In genomic region chr5:78597068-78597857, GRCh38 we compare ENCODE assay signal across 13 cellular contexts. TPM values are rescaled to one million over a fixed set of nuclear protein-coding genes. Genes with fewer than 3 reads are reported as not detected.
DNase-seq lines count a peak whose midpoint lies in the region; ATAC-seq, FAIRE-seq and TF ChIP-seq lines count a peak whose summit lies in the region.
"Had no signal": no experiment of that assay in that cellular context is flagged by ENCODE, and none has a peak within 500 bp of the region (broad histone marks: within the 10 kb centered on the region; RNA-seq: fewer than 3 reads in every experiment).

No MANE protein-coding gene starts in this region.

- H3K4me3 ChIP-seq in A549 (no peak overlapping the region), bronchial epithelial cell (ENCODE audit: low read depth, low read length) (no peak overlapping the region)

- H3K27ac ChIP-seq in A549: peak overlapping the region; percentile 92 to 97
- H3K27ac ChIP-seq: VCaP had no signal

- WGBS in A549 (ENCODE audit: missing lambda C conversion rate): 24% methylated on average over 5 of the region's 5 CpGs

- TF ChIP-seq EP300 in A549 (IDR thresholded peaks at IDR 0.05): no peak

- TF ChIP-seq POLR2A in A549 (IDR thresholded peaks at IDR 0.05; ENCODE audit: low read length): no peak

- CTCF ChIA-PET in A549 (lab: Yijun Ruan, JAX): interaction anchor here (0.7 to 1.1 kb wide), 2 partner anchors 16 to 60 kb away, joined by 3 to 4 read pairs; no protein-coding TSS in a partner anchor

- no peaks in the 10 kb centered on the region for H3K9me3 ChIP-seq in A549

- POLR2A ChIA-PET in A549 (lab: Yijun Ruan, JAX): no interaction called here

- TF ChIP-seq RAD21 in A549 (conservative IDR thresholded peaks at IDR 0.05 in 1 of 2, IDR thresholded peaks at IDR 0.05 in 1 of 2): no peak

- TF ChIP-seq CTCF in A549 (IDR thresholded peaks at IDR 0.05): no peak
- no peak for TF ChIP-seq CTCF in bronchial epithelial cell (IDR thresholded peaks at IDR 0.05; ENCODE audit: insufficient read depth, low read length, severe bottlenecking)

- DNase-seq in A549 (ENCODE audit: low read depth in 1 of 2, low spot score in 1 of 2) (peak; percentile 55 to 82), LHCN-M2 (ENCODE audit: low read depth) (peak; percentile 83), bronchial epithelial cell (ENCODE audit: low read depth) (peak; percentile 89), left lobe of liver (ENCODE audit: low spot score) (no peak), COR-L47 (lab: John Stamatoyannopoulos, UW) (no peak), NCI-H524 treated with DMSO at 0.1 percent for 48 hours (lab: John Stamatoyannopoulos, UW) (no peak)
- no peak for DNase-seq in activated T-cell treated with anti-CD3 and anti-CD28 coated beads, Interleukin-2, amount 50 U/mL, for 48 hours
- DNase-seq: AML-193; NCI-H146; stimulated activated CD4-positive, alpha-beta T cell treated with anti-CD3 and anti-CD28 coated beads, Interleukin-2, amount 100 ng/mL, for 48 hours had no signal

- H3K36me3 ChIP-seq in bronchial epithelial cell (ENCODE audit: control insufficient read depth, insufficient read depth, low read length): no peaks in the 10 kb centered on the region

- ATAC-seq in A549 (peak in 1 of 2 experiments; percentile 3; a peak in 1 of 6 replicates), left lobe of liver (peak; percentile 13), HG03354 (IDR thresholded peaks at IDR 0.05; ENCODE audit: poor library complexity, severe bottlenecking, unreplicated experiment) (no peak)

- FAIRE-seq in A549 (lab: Jason Lieb, UNC) (peak; percentile 61), bronchial epithelial cell (lab: Jason Lieb, UNC) (no peak)
- FAIRE-seq: colon had no signal

- peak overlapping the region; percentile 77 for H3K4me2 ChIP-seq in A549

- H3K4me1 ChIP-seq in A549: peaks cover 97% of the 10 kb centered on the region

- H3K27me3 ChIP-seq in bronchial epithelial cell (ENCODE audit: control insufficient read depth, insufficient read depth, low read length): no peaks in the 10 kb centered on the region

TF ChIP-seq in A549, 52 proteins besides CTCF, POLR2A, EP300 and RAD21:
- TF ChIP-seq NR3C1 (IDR thresholded peaks at IDR 0.05): no peak
- peak; percentile 54; the same call in 1 of the 2 replicates for TF ChIP-seq JUNB (IDR thresholded peaks at IDR 0.05)
- no peak for TF ChIP-seq JUN (IDR thresholded peaks at IDR 0.05)
- TF ChIP-seq PBX3 (IDR thresholded peaks at IDR 0.05): no peak
- no peak for TF ChIP-seq BHLHE40 (IDR thresholded peaks at IDR 0.05; ENCODE audit: low read depth, low read length)
- no peak for TF ChIP-seq ELK1 (IDR thresholded peaks at IDR 0.05; ENCODE audit: low read depth, low read length)
- no peak for TF ChIP-seq RARB (CRISPR knock-in tag; IDR thresholded peaks at IDR 0.05)
- no peak; the same call in 1 of the 2 replicates for TF ChIP-seq ZSCAN20 (CRISPR knock-in tag; IDR thresholded peaks at IDR 0.05)
- no peak for TF ChIP-seq CEBPB (IDR thresholded peaks at IDR 0.05)
- TF ChIP-seq ZFP36 (IDR thresholded peaks at IDR 0.05; ENCODE audit: borderline replicate concordance, partially characterized antibody): no peak
- TF ChIP-seq TFCP2L1 (CRISPR knock-in tag; IDR thresholded peaks at IDR 0.05): no peak
- no peak; the same call in 1 of the 2 replicates for TF ChIP-seq FOSB (CRISPR knock-in tag; IDR thresholded peaks at IDR 0.05)
- TF ChIP-seq HOXB13 (CRISPR knock-in tag; IDR thresholded peaks at IDR 0.05; ENCODE audit: low read depth): no peak
- 0 out of 2 replicates have a peak, but pooled peaks have one; percentile 69 for TF ChIP-seq ATOH8 (CRISPR knock-in tag; IDR thresholded peaks at IDR 0.05; ENCODE audit: low read depth)
- TF ChIP-seq MAX (IDR thresholded peaks at IDR 0.05): peak; percentile 1; the same call in 1 of the 2 replicates
- no peak for TF ChIP-seq HES2 (IDR thresholded peaks at IDR 0.05)
- no peak for TF ChIP-seq ZC3H11A (IDR thresholded peaks at IDR 0.05)
- no peak for TF ChIP-seq ESRRA (IDR thresholded peaks at IDR 0.05; ENCODE audit: borderline replicate concordance, low read length)
- TF ChIP-seq FOSL2 (IDR thresholded peaks at IDR 0.05): peak; percentile 49
- TF ChIP-seq FOSL2 (CRISPR knock-in tag; IDR thresholded peaks at IDR 0.05): peak; percentile 81
- no peak for TF ChIP-seq POLR2AphosphoS2 (conservative IDR thresholded peaks at IDR 0.05; ENCODE audit: low read length)
- no peak for TF ChIP-seq RFX5 (IDR thresholded peaks at IDR 0.05)
- no peak for TF ChIP-seq CHD4 (IDR thresholded peaks at IDR 0.05; ENCODE audit: borderline replicate concordance)
- TF ChIP-seq HEYL (CRISPR knock-in tag; IDR thresholded peaks at IDR 0.05): no peak
- TF ChIP-seq MAFK (IDR thresholded peaks at IDR 0.05; ENCODE audit: partially characterized antibody): peak; percentile 49

RNA-seq across cellular contexts. Expression of gene LHFPL2, which starts 51.3 kb away (rescaled TPM):
- polyA plus RNA-seq in A549 (2011; rRNA removed): 24.9 and 32.2 TPM in 2 replicates
- polyA plus RNA-seq in A549 (2012; cell fraction: cytosol; rRNA removed): 9.8 and 16.2 TPM in 2 replicates
- polyA plus RNA-seq in A549 (2012; cell fraction: nucleus; rRNA removed): 17.8 and 26.0 TPM in 2 replicates
- polyA plus RNA-seq in A549 (2017; fragmentation: RNase III; extraction: RNeasy Plus Mini Kit Qiagen cat#74134 plus additional on column Dnase treatment): 33.4 to 44.3 TPM (median 41.7 TPM) in 3 replicates
- polyA minus RNA-seq in A549 (2011; rRNA and poly(A)+ RNA removed): 36.3 and 39.2 TPM in 2 replicates
- 97.3 and 104 TPM in 2 replicates for total RNA-seq in LHCN-M2 (2014; rRNA removed)
- polyA plus RNA-seq in LHCN-M2 (2012): 26.3 TPM
- 29.8 and 32.4 TPM in 2 replicates for total RNA-seq in bronchial epithelial cell
- total RNA-seq in left lobe of liver: 2.4 TPM

Comparison
In these comparisons a context has a peak if more than half of its experiments do, and no peak if none do; other contexts are left out.
1. DNase-seq: peak in A549 (2 of 2), LHCN-M2 (single experiment) and bronchial epithelial cell (single experiment); none in left lobe of liver (single experiment), COR-L47 (single experiment), activated T-cell treated with anti-CD3 and anti-CD28 coated beads, Interleukin-2, amount 50 U/mL, for 48 hours (0 of 2) and NCI-H524 treated with DMSO at 0.1 percent for 48 hours (single experiment).